ENCODE assay signal across 17 cellular contexts in the genomic region with DNA sequence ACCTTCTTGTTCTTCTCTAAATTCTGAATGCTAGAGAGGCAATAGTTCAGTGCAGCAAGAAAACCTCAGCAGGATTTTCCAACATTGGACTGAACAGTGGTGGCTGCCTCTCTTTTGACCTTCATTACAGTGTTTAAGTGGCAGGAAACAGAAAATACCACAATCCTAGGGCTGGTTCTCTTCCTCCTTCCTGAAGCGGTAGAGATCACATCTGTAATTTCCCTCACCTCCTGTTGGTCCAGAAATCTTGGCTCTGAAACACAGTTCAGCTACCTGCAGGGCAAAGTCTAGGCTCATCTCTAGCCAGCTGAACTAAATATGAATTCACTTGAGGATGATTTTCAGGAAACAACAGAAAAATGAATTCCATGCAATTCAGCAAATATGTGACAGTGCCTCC.
DNase-seq lines count a peak whose midpoint lies in the region; ATAC-seq, FAIRE-seq and TF ChIP-seq lines count a peak whose summit lies in the region.
"Had no signal": no experiment of that assay in that cellular context is flagged by ENCODE, and none has a peak within 500 bp of the region (broad histone marks: within the 10 kb centered on the region; RNA-seq: fewer than 3 reads in every experiment).

No MANE protein-coding gene starts in this region.

- no peaks in the 10 kb centered on the region for H3K27me3 ChIP-seq in small intestine (ENCODE audit: control insufficient read depth in 2 of 2, insufficient read depth in 2 of 2, low read length in 2 of 2)
- no peaks in the 10 kb centered on the region for H3K27me3 ChIP-seq in BE2C
- H3K27me3 ChIP-seq: breast epithelium had no signal

- peaks cover 0 to 5% of the 10 kb centered on the region in 2 donors for H3K4me1 ChIP-seq in small intestine (ENCODE audit: control insufficient read depth in 2 of 2, insufficient read depth in 1 of 2, low read depth in 1 of 2, low read length in 1 of 2)
- no peaks in the 10 kb centered on the region for H3K4me1 ChIP-seq in BE2C
- H3K4me1 ChIP-seq: breast epithelium had no signal

- ATAC-seq in effector memory CD8-positive, alpha-beta T cell (replicated peaks), result peak; percentile 26
- ATAC-seq: natural killer cell treated with Interleukin-12 subunit alpha and Interleukin-12 subunit beta and Interleukin-15 and Interleukin-18, amount 100 ng/mL, for 72 hours had no signal

- no peaks in the 10 kb centered on the region for H3K36me3 ChIP-seq in small intestine (ENCODE audit: control insufficient read depth in 2 of 2, insufficient read depth in 2 of 2, low read length in 2 of 2)
- no peaks in the 10 kb centered on the region for H3K36me3 ChIP-seq in BE2C
- H3K36me3 ChIP-seq: breast epithelium, HAP-1 had no signal

- FAIRE-seq in small intestine (lab: Jason Lieb, UNC), result no peak
- FAIRE-seq: G401.6, urothelium cell line had no signal

- no peaks in the 10 kb centered on the region for H3K27me3 Mint-ChIP-seq in activated naive CD4-positive, alpha-beta T cell treated with anti-CD3 and anti-CD28 coated beads, Interleukin-2, amount 10 ng/mL, durations not matched to agents 7 days and 5 days
- H3K27me3 Mint-ChIP-seq in effector memory CD8-positive, alpha-beta T cell, result no peaks in the 10 kb centered on the region
- H3K27me3 Mint-ChIP-seq: natural killer cell treated with Interleukin-12 subunit alpha and Interleukin-12 subunit beta and Interleukin-15 and Interleukin-18, amount 100 ng/mL, for 72 hours had no signal

- peak overlapping the region; percentile 27 to 72 for H3K27ac ChIP-seq in small intestine (ENCODE audit: low read depth in 1 of 2, low read length in 1 of 2)
- H3K27ac ChIP-seq: breast epithelium had no signal

- CTCF ChIA-PET in activated naive CD4-positive, alpha-beta T cell treated with anti-CD3 and anti-CD28 coated beads, Interleukin-2, amount 10 ng/mL, durations not matched to agents 7 days and 5 days (lab: Charles Lee), result interaction anchor here (1.1 to 1.9 kb wide), 2 partner anchors 9 to 31 kb away, joined by 3 to 5 read pairs; no protein-coding TSS in a partner anchor

- H3K9me3 ChIP-seq in small intestine (ENCODE audit: control insufficient read depth, low read depth) (no peaks in the 10 kb centered on the region), BE2C (no peaks in the 10 kb centered on the region)
- H3K9me3 ChIP-seq: breast epithelium, HAP-1 had no signal

- H3K27ac Mint-ChIP-seq in activated naive CD4-positive, alpha-beta T cell treated with anti-CD3 and anti-CD28 coated beads, Interleukin-2, amount 10 ng/mL, durations not matched to agents 7 days and 5 days, result peak overlapping the region; percentile 75
- H3K27ac Mint-ChIP-seq in effector memory CD8-positive, alpha-beta T cell, result peak overlapping the region in 1 of 2 donors; percentile 48
- H3K27ac Mint-ChIP-seq: immature natural killer cell; natural killer cell treated with Interleukin-12 subunit alpha and Interleukin-12 subunit beta and Interleukin-15 and Interleukin-18, amount 100 ng/mL, for 72 hours had no signal

- peaks cover 55% of the 10 kb centered on the region for H3K4me1 Mint-ChIP-seq in activated naive CD4-positive, alpha-beta T cell treated with anti-CD3 and anti-CD28 coated beads, Interleukin-2, amount 10 ng/mL, durations not matched to agents 7 days and 5 days
- peaks cover 37 to 59% of the 10 kb centered on the region in 2 donors for H3K4me1 Mint-ChIP-seq in effector memory CD8-positive, alpha-beta T cell (ENCODE audit: low read depth in 2 of 2)

- H3K36me3 Mint-ChIP-seq in activated naive CD4-positive, alpha-beta T cell treated with anti-CD3 and anti-CD28 coated beads, Interleukin-2, amount 10 ng/mL, durations not matched to agents 7 days and 5 days, result peaks cover 60% of the 10 kb centered on the region
- H3K36me3 Mint-ChIP-seq in effector memory CD8-positive, alpha-beta T cell (ENCODE audit: insufficient read depth), result peaks cover 12% of the 10 kb centered on the region
- H3K36me3 Mint-ChIP-seq: natural killer cell treated with Interleukin-12 subunit alpha and Interleukin-12 subunit beta and Interleukin-15 and Interleukin-18, amount 100 ng/mL, for 72 hours had no signal

- H3K9me3 Mint-ChIP-seq in activated naive CD4-positive, alpha-beta T cell treated with anti-CD3 and anti-CD28 coated beads, Interleukin-2, amount 10 ng/mL, durations not matched to agents 7 days and 5 days, result no peaks in the 10 kb centered on the region
- H3K9me3 Mint-ChIP-seq in effector memory CD8-positive, alpha-beta T cell, result no peaks in the 10 kb centered on the region
- H3K9me3 Mint-ChIP-seq: immature natural killer cell; natural killer cell treated with Interleukin-12 subunit alpha and Interleukin-12 subunit beta and Interleukin-15 and Interleukin-18, amount 100 ng/mL, for 72 hours had no signal

- 0 to 50% (median 46%) methylated on average over 1 of the region's 1 CpG for WGBS in small intestine, 3 donors

- peak overlapping the region; percentile 21 for H3K4me3 Mint-ChIP-seq in activated naive CD4-positive, alpha-beta T cell treated with anti-CD3 and anti-CD28 coated beads, Interleukin-2, amount 10 ng/mL, durations not matched to agents 7 days and 5 days
- peak overlapping the region in 1 of 2 donors; percentile 20 for H3K4me3 Mint-ChIP-seq in effector memory CD8-positive, alpha-beta T cell
- H3K4me3 Mint-ChIP-seq: immature natural killer cell; natural killer cell treated with Interleukin-12 subunit alpha and Interleukin-12 subunit beta and Interleukin-15 and Interleukin-18, amount 100 ng/mL, for 72 hours had no signal

- H3K4me3 ChIP-seq in small intestine (ENCODE audit: low read depth in 1 of 2, low read length in 2 of 2) (no peak overlapping the region), BE2C (ENCODE audit: low read depth, low read length) (no peak overlapping the region)
- H3K4me3 ChIP-seq: breast epithelium, HAP-1 had no signal

- no peak for TF ChIP-seq CTCF in BE2C (IDR thresholded peaks at IDR 0.05; ENCODE audit: low read depth, low read length)

- DNase-seq in activated naive CD4-positive, alpha-beta T cell treated with anti-CD3 and anti-CD28 coated beads, Interleukin-2, amount 10 ng/mL, durations not matched to agents 7 days and 5 days, result no peak
- DNase-seq in activated naive CD4-positive, alpha-beta T cell (lab: John Stamatoyannopoulos, UW), result no peak
- DNase-seq in RPMI8226, result peak; percentile 22
- DNase-seq in effector memory CD8-positive, alpha-beta T cell, result no peak
- DNase-seq in small intestine, result peak; percentile 70
- DNase-seq in BE2C, result no peak
- DNase-seq in stimulated activated CD4-positive, alpha-beta T cell treated with anti-CD3 and anti-CD28 coated beads, Interleukin-4, amount 100 ng/mL, for 1 hour, result no peak
- no peak for DNase-seq in HuH-7.5 (ENCODE audit: low spot score)
- DNase-seq: glutamatergic neuron, immature natural killer cell, NCI-H187 treated with DMSO at 0.1 percent for 48 hours, NCI-H510A had no signal

Comparison
In these comparisons a context has a peak if more than half of its experiments do, and no peak if none do; other contexts are left out.
1. DNase-seq: peak in RPMI8226 (single experiment) and small intestine (single experiment); none in activated naive CD4-positive, alpha-beta T cell treated with anti-CD3 and anti-CD28 coated beads, Interleukin-2, amount 10 ng/mL, durations not matched to agents 7 days and 5 days (single experiment), activated naive CD4-positive, alpha-beta T cell (0 of 4), effector memory CD8-positive, alpha-beta T cell (0 of 3), BE2C (single experiment), stimulated activated CD4-positive, alpha-beta T cell treated with anti-CD3 and anti-CD28 coated beads, Interleukin-4, amount 100 ng/mL, for 1 hour (single experiment) and HuH-7.5 (single experiment).